Comparison of ENCODE assay signal across 9 cellular contexts in genomic region chr14:69610020-69610858, GRCh38. TPM values are rescaled to one million over a fixed set of nuclear protein-coding genes. Genes with fewer than 3 reads are reported as not detected.
A peak's percentile ranks its signal among the peaks of the same experiment; 100 is the strongest.
DNase-seq lines count a peak whose midpoint lies in the region; ATAC-seq, FAIRE-seq and TF ChIP-seq lines count a peak whose summit lies in the region.
"Had no signal": no experiment of that assay in that cellular context is flagged by ENCODE, and none has a peak within 500 bp of the region (broad histone marks: within the 10 kb centered on the region; RNA-seq: fewer than 3 reads in every experiment).

No MANE protein-coding gene starts in this region.

- peak overlapping the region; percentile 99 for H3K27ac Mint-ChIP-seq in memory B cell

- no peaks in the 10 kb centered on the region for H3K9me3 ChIP-seq in cardiac muscle cell (ENCODE audit: low read depth)

- intact Hi-C loops in cardiac septum (cut with DNase I): loop anchor here (2.0 to 5.0 kb wide), 2 partner anchors 37 to 157 kb away; partner anchors contain the start of gene SRSF5

- no peaks in the 10 kb centered on the region for H3K36me3 Mint-ChIP-seq in memory B cell

- H3K4me3 ChIP-seq in cardiac muscle cell: peak overlapping the region; percentile 90
- H3K4me3 ChIP-seq in brain microvascular endothelial cell (ENCODE audit: low read depth, low read length): peak overlapping the region; percentile 65

- ATAC-seq in memory B cell (ENCODE audit: low read depth): no peak
- no peak for ATAC-seq in HG03175 (IDR thresholded peaks at IDR 0.05; ENCODE audit: unreplicated experiment)

- no peak for DNase-seq in cardiac muscle cell (ENCODE audit: low read depth in 1 of 2, low spot score in 1 of 2)
- DNase-seq in cardiac septum (ENCODE audit: low spot score): no peak
- DNase-seq in brain microvascular endothelial cell: no peak
- DNase-seq in memory B cell (ENCODE audit: low spot score in 2 of 2): no peak
- DNase-seq in urothelium cell line (ENCODE audit: low spot score): no peak
- DNase-seq in NCI-H2227 (lab: John Stamatoyannopoulos, UW; ENCODE audit: unreplicated experiment): no peak
- no peak for DNase-seq in effector CD8-positive, alpha-beta T cell (lab: John Stamatoyannopoulos, UW)

- FAIRE-seq in urothelium cell line (lab: Jason Lieb, UNC): peak; percentile 61

- H3K4me3 Mint-ChIP-seq in memory B cell: peak overlapping the region; percentile 55

- H3K27me3 ChIP-seq in cardiac muscle cell (no peaks in the 10 kb centered on the region), brain microvascular endothelial cell (replicated peaks) (no peaks in the 10 kb centered on the region)

- in situ Hi-C loops in brain microvascular endothelial cell (cut with HindIII; ENCODE audit: low pct_ligation_motif_present, low sequenced_read_pairs): no loop called here

- no peaks in the 10 kb centered on the region for H3K9me3 Mint-ChIP-seq in memory B cell

- no peaks in the 10 kb centered on the region for H3K36me3 ChIP-seq in cardiac muscle cell
- no peaks in the 10 kb centered on the region for H3K36me3 ChIP-seq in brain microvascular endothelial cell (replicated peaks)

- H3K4me1 Mint-ChIP-seq in memory B cell: peaks cover 31% of the 10 kb centered on the region

- TF ChIP-seq CTCF in cardiac muscle cell (IDR thresholded peaks at IDR 0.05; ENCODE audit: low read depth, low read length): no peak
- no peak for TF ChIP-seq CTCF in brain microvascular endothelial cell (IDR thresholded peaks at IDR 0.05; ENCODE audit: low read depth, low read length, missing control alignments)

- peaks cover 36% of the 10 kb centered on the region for H3K4me1 ChIP-seq in cardiac muscle cell (ENCODE audit: low read depth)

- H3K27ac ChIP-seq in cardiac muscle cell: peak overlapping the region; percentile 79
- peak overlapping the region; percentile 64 for H3K27ac ChIP-seq in brain microvascular endothelial cell

- H3K27me3 Mint-ChIP-seq in memory B cell: no peaks in the 10 kb centered on the region

RNA-seq across cellular contexts. Expression of gene SUSD6, which starts 1.2 kb away (rescaled TPM):
- total RNA-seq in cardiac muscle cell (12.1 and 14.7 TPM in 2 replicates), cardiac septum (26.9 TPM)
- 8.7 TPM in 2 replicates for polyA plus RNA-seq in cardiac muscle cell

RNA-seq across cellular contexts. Expression of gene CCDC177, which starts 35.6 kb away (rescaled TPM):
- total RNA-seq in cardiac muscle cell: 0.07 TPM in 1 of 2 replicates, not detected in the other
- not detected in 2 replicates for polyA plus RNA-seq in cardiac muscle cell
- total RNA-seq in cardiac septum: not detected
- total RNA-seq: T-helper 2 cell treated with Interferon-gamma antibody and Interleukin-4, amounts not matched to agents 100 ng/mL and 5 ng/mL, for 36 hours had no signal
